In genomic region chr6:70903665-70904452, GRCh38 we compare ENCODE assay signal across 27 cellular contexts. TPM values are rescaled to one million over a fixed set of nuclear protein-coding genes. Genes with fewer than 3 reads are reported as not detected.
DNase-seq lines count a peak whose midpoint lies in the region; ATAC-seq, FAIRE-seq and TF ChIP-seq lines count a peak whose summit lies in the region.
"Had no signal": no experiment of that assay in that cellular context is flagged by ENCODE, and none has a peak within 500 bp of the region (broad histone marks: within the 10 kb centered on the region; RNA-seq: fewer than 3 reads in every experiment).

No MANE protein-coding gene starts in this region.

- TF ChIP-seq POLR2A in HepG2 (IDR thresholded peaks at IDR 0.05; ENCODE audit: insufficient read depth in 1 of 2, low read depth in 2 of 2, low read length in 2 of 2) = no peak
- TF ChIP-seq POLR2A in right lobe of liver (IDR thresholded peaks at IDR 0.05) = no peak
- no peak for TF ChIP-seq POLR2A in IMR-90 (IDR thresholded peaks at IDR 0.05; ENCODE audit: low read depth, low read length)
- no peak for TF ChIP-seq POLR2A in K562 (conservative IDR thresholded peaks at IDR 0.05)

- H4K20me1 ChIP-seq in HepG2 (ENCODE audit: insufficient read depth, low read length) = no peaks in the 10 kb centered on the region
- no peaks in the 10 kb centered on the region for H4K20me1 ChIP-seq in IMR-90 (ENCODE audit: insufficient read depth, low read length)
- H4K20me1 ChIP-seq in K562 (replicated peaks; ENCODE audit: control insufficient read depth, insufficient read depth, low read length) = no peaks in the 10 kb centered on the region
- H4K20me1 ChIP-seq: BLaER1 had no signal

- no peak overlapping the region for H4K91ac ChIP-seq in IMR-90 (ENCODE audit: insufficient read depth, low read depth, low read length)

- H3K56ac ChIP-seq in IMR-90 (ENCODE audit: extremely low read depth, insufficient read depth, low read length) = no peak overlapping the region

- no peak overlapping the region for H3K4ac ChIP-seq in IMR-90 (ENCODE audit: low read depth, low read length)

- H3K9me3 ChIP-seq in HepG2 (ENCODE audit: low read length) (no peaks in the 10 kb centered on the region), right lobe of liver (no peaks in the 10 kb centered on the region), IMR-90 (ENCODE audit: control insufficient read depth, insufficient read depth, low read length) (no peaks in the 10 kb centered on the region), K562 (replicated peaks; ENCODE audit: control insufficient read depth, insufficient read depth, low read depth, low read length) (no peaks in the 10 kb centered on the region)
- H3K9me3 ChIP-seq: BE2C, BLaER1 had no signal

- H2BK120ac ChIP-seq in IMR-90 (ENCODE audit: low read depth, low read length) = no peak overlapping the region

- no peak overlapping the region for H2BK20ac ChIP-seq in IMR-90 (ENCODE audit: low read depth, low read length)

- H2AFZ ChIP-seq in HepG2 (ENCODE audit: low read length) = no peak overlapping the region
- H2AFZ ChIP-seq in IMR-90 (replicated peaks; ENCODE audit: low read length, poor library complexity) = no peak overlapping the region
- no peak overlapping the region for H2AFZ ChIP-seq in K562 (ENCODE audit: low read depth, low read length)

- dilution Hi-C loops in IMR-90 (cut with HindIII; ENCODE audit: low sequenced_read_pairs, unreplicated experiment) = no loop called here

- ATAC-seq in HepG2 (no peak), right lobe of liver (no peak), IMR-90 (ENCODE audit: low read depth) (no peak), K562 (no peak)
- ATAC-seq: GM12878 had no signal

- H3K36me3 ChIP-seq in HepG2 (replicated peaks in 1 of 2; ENCODE audit: control insufficient read depth in 1 of 2, insufficient read depth in 2 of 2, low read length in 2 of 2) (no peaks in the 10 kb centered on the region), right lobe of liver (no peaks in the 10 kb centered on the region), IMR-90 (ENCODE audit: control insufficient read depth, insufficient read depth, low read length) (no peaks in the 10 kb centered on the region), K562 (ENCODE audit: control insufficient read depth, insufficient read depth, low read length) (no peaks in the 10 kb centered on the region)
- H3K36me3 ChIP-seq: BE2C, BLaER1 had no signal

- TF ChIP-seq RAD21 in HepG2 (CRISPR knock-in tag; IDR thresholded peaks at IDR 0.05) (no peak), IMR-90 (IDR thresholded peaks at IDR 0.05; ENCODE audit: low read length) (no peak), K562 (CRISPR knock-in tag; conservative IDR thresholded peaks at IDR 0.05 in 1 of 2, IDR thresholded peaks at IDR 0.05 in 1 of 2) (no peak)

- no peak overlapping the region for H3K23ac ChIP-seq in IMR-90 (ENCODE audit: low read depth, low read length)

- H3K9me1 ChIP-seq in IMR-90 (ENCODE audit: insufficient read depth, low read length) = no peaks in the 10 kb centered on the region
- H3K9me1 ChIP-seq in K562 (ENCODE audit: control insufficient read depth, insufficient read depth, low read length) = no peaks in the 10 kb centered on the region

- H3K18ac ChIP-seq in IMR-90 (ENCODE audit: low read depth, low read length) = no peak overlapping the region

- DNase-seq in HepG2 (ENCODE audit: low spot score) (no peak), right lobe of liver (no peak), IMR-90 (no peak), K562 (ENCODE audit: extremely low read depth in 1 of 4, low spot score in 3 of 4) (peak in 1 of 4 experiments; percentile 12), NCI-H1417 (lab: John Stamatoyannopoulos, UW) (no peak), 8988T (no peak)
- DNase-seq: ACHN; BE2C; C1 segment of cervical spinal cord; CD4-positive, alpha-beta memory T cell; CD4-positive, CD25-positive, alpha-beta regulatory T cell; CD8-positive, alpha-beta memory T cell; COR-L47; DMS 273 treated with DMSO at 0.1 percent for 48 hours; DMS153; DMS53; DMS79; DND-41; EL; GDM1 had no signal

- no peak overlapping the region for H2BK15ac ChIP-seq in IMR-90 (ENCODE audit: low read depth, low read length)

- in situ Hi-C loops in HepG2 (cut with HindIII; ENCODE audit: extremely low pct_ligation_motif_present, low pct_unique_long_range_greater_than_20kb) (no loop called here), IMR-90 (cut with MboI; ENCODE audit: low sequenced_read_pairs) (no loop called here), K562 (cut with MboI) (no loop called here)

- H3K4me3 ChIP-seq in HepG2 (replicated peaks in 1 of 3; ENCODE audit: insufficient read depth in 1 of 3, low read depth in 2 of 3, low read length in 3 of 3) (no peak overlapping the region), right lobe of liver (no peak overlapping the region), IMR-90 (ENCODE audit: insufficient read depth, low read depth, low read length) (no peak overlapping the region), K562 (no peak overlapping the region)
- H3K4me3 ChIP-seq: BLaER1, GM12878 had no signal

- no peaks in the 10 kb centered on the region for H3K4me1 ChIP-seq in HepG2 (ENCODE audit: insufficient read depth, low read length)
- no peaks in the 10 kb centered on the region for H3K4me1 ChIP-seq in right lobe of liver
- H3K4me1 ChIP-seq in IMR-90 (ENCODE audit: control insufficient read depth, insufficient read depth, low read length) = no peaks in the 10 kb centered on the region
- no peaks in the 10 kb centered on the region for H3K4me1 ChIP-seq in K562 (replicated peaks in 1 of 2; ENCODE audit: control insufficient read depth in 2 of 2, insufficient read depth in 2 of 2, low read length in 2 of 2)
- H3K4me1 ChIP-seq: BE2C, BLaER1 had no signal

- H2AK5ac ChIP-seq in IMR-90 (ENCODE audit: low read depth, low read length) = no peak overlapping the region

- 0% methylated on average over 2 of the region's 2 CpGs for WGBS in HepG2 (ENCODE audit: low lambda C conversion rate)
- 21% methylated on average over 2 of the region's 2 CpGs for WGBS in right lobe of liver (ENCODE audit: insufficient coverage, low coverage, low lambda C conversion rate, missing lambda C conversion rate)
- no CpG with 5 or more reads among the region's 2 CpGs for WGBS in IMR-90 (ENCODE audit: extremely low coverage in 2 of 2, insufficient read length in 1 of 2), 2 experiments
- 2% methylated on average over 2 of the region's 2 CpGs for WGBS in K562 (ENCODE audit: insufficient coverage, low coverage, missing lambda C conversion rate)

- H3K4me2 ChIP-seq in HepG2 (ENCODE audit: low read depth, low read length) (no peak overlapping the region), IMR-90 (ENCODE audit: low read depth, low read length) (no peak overlapping the region), K562 (ENCODE audit: insufficient read depth, low read length) (no peak overlapping the region)
- H3K4me2 ChIP-seq: BLaER1 had no signal

- no peaks in the 10 kb centered on the region for H3K79me1 ChIP-seq in IMR-90 (ENCODE audit: low read depth in 1 of 2, low read length in 2 of 2)

- H3K27ac ChIP-seq in HepG2 (ENCODE audit: extremely low read length, insufficient read depth, low read length) = no peak overlapping the region
- H3K27ac ChIP-seq in right lobe of liver = no peak overlapping the region
- H3K27ac ChIP-seq in IMR-90 (ENCODE audit: insufficient read depth, low read length) = no peak overlapping the region
- no peak overlapping the region for H3K27ac ChIP-seq in K562 (ENCODE audit: extremely low read depth, low read depth, low read length)
- H3K27ac ChIP-seq: BLaER1 had no signal

- intact Hi-C loops in HepG2 (cut with micrococcal nuclease; ENCODE audit: unreplicated experiment) (no loop called here), right lobe of liver (cut with DNase I) (no loop called here), IMR-90 (cut with micrococcal nuclease) (no loop called here), K562 (cut with micrococcal nuclease) (no loop called here)

- CTCF ChIA-PET in HepG2 (lab: Yijun Ruan, JAX; ENCODE audit: low intra/inter-chr PET ratio, low total read pairs) (no interaction called here), IMR-90 (lab: Yijun Ruan, JAX) (interaction anchor here (1.0 kb wide), 1 partner anchor 20 kb away, joined by 3 read pairs; no protein-coding TSS in a partner anchor), K562 (lab: Yijun Ruan, JAX; ENCODE audit: low intra/inter-chr PET ratio) (interaction anchor here (0.6 kb wide), 2 partner anchors 32 to 104 kb away, joined by 4 read pairs; no protein-coding TSS in a partner anchor)

- no peaks in the 10 kb centered on the region for H3K79me2 ChIP-seq in HepG2 (ENCODE audit: insufficient read depth, low read length)
- no peaks in the 10 kb centered on the region for H3K79me2 ChIP-seq in K562 (ENCODE audit: control insufficient read depth, insufficient read depth, low read length)

- TF ChIP-seq CTCF in HepG2 (CRISPR knock-in tag; IDR thresholded peaks at IDR 0.05) (no peak), right lobe of liver (IDR thresholded peaks at IDR 0.05) (no peak), IMR-90 (conservative IDR thresholded peaks at IDR 0.05; ENCODE audit: low read depth, low read length) (no peak), K562 (IDR thresholded peaks at IDR 0.05 in 2 of 3, conservative IDR thresholded peaks at IDR 0.05 in 1 of 3; ENCODE audit: insufficient read depth in 2 of 3, low read depth in 1 of 3, low read length in 3 of 3) (no peak)

- TF ChIP-seq EP300 in HepG2 (IDR thresholded peaks at IDR 0.05; ENCODE audit: low read depth in 2 of 2, low read length in 2 of 2) (no peak), HepG2 (CRISPR knock-in tag; IDR thresholded peaks at IDR 0.05; ENCODE audit: borderline replicate concordance) (no peak), K562 (IDR thresholded peaks at IDR 0.05; ENCODE audit: low read length) (no peak)

- H3K27me3 ChIP-seq in HepG2 (ENCODE audit: control insufficient read depth in 1 of 2, insufficient read depth in 2 of 2, low read length in 2 of 2) = no peaks in the 10 kb centered on the region
- no peaks in the 10 kb centered on the region for H3K27me3 ChIP-seq in right lobe of liver
- no peaks in the 10 kb centered on the region for H3K27me3 ChIP-seq in IMR-90 (ENCODE audit: control insufficient read depth, insufficient read depth, low read length)
- H3K27me3 ChIP-seq in K562 (ENCODE audit: control insufficient read depth in 2 of 2, insufficient read depth in 2 of 2, low read length in 2 of 2) = peaks cover 0 to 4% of the 10 kb centered on the region in 2 experiments; a peak in 2 of 5 replicates
- H3K27me3 ChIP-seq: BE2C, BLaER1 had no signal

- POLR2A ChIA-PET in HepG2 (lab: Yijun Ruan, JAX) = no interaction called here
- POLR2A ChIA-PET in IMR-90 (lab: Charles Lee; ENCODE audit: unreplicated experiment) = no interaction called here
- POLR2A ChIA-PET in K562 (lab: Yijun Ruan, JAX) = no interaction called here

- H2BK5ac ChIP-seq in IMR-90 (ENCODE audit: low read depth, low read length, poor library complexity, severe bottlenecking) = no peak overlapping the region

- no peak overlapping the region for H4K8ac ChIP-seq in IMR-90 (ENCODE audit: low read depth in 2 of 2, low read length in 2 of 2)

- BruUV-seq in HepG2 (replicated peaks; lab: Mats Ljungman, UMichigan) (no TSS peak), IMR-90 (replicated peaks; lab: Mats Ljungman, UMichigan) (no TSS peak), K562 (replicated peaks; lab: Mats Ljungman, UMichigan) (no TSS peak)

- H4K5ac ChIP-seq in IMR-90 (ENCODE audit: low read depth, low read length) = no peak overlapping the region

- H3K9ac ChIP-seq in HepG2 (ENCODE audit: insufficient read depth, low read depth, low read length) = no peak overlapping the region
- no peak overlapping the region for H3K9ac ChIP-seq in IMR-90 (ENCODE audit: low read depth, low read length)
- H3K9ac ChIP-seq in K562 (ENCODE audit: insufficient read depth in 1 of 2, low read depth in 2 of 2, low read length in 2 of 2) = no peak overlapping the region
- H3K9ac ChIP-seq: BLaER1 had no signal

- H2AK9ac ChIP-seq in IMR-90 (replicated peaks; ENCODE audit: low read depth, low read length, poor library complexity) = no peak overlapping the region

- FAIRE-seq in HepG2 (lab: Jason Lieb, UNC) (no peak), K562 (lab: Jason Lieb, UNC) (no peak)
- FAIRE-seq: GM12892, GM18507, GM19239 had no signal

- no peak overlapping the region for H3K14ac ChIP-seq in IMR-90 (replicated peaks; ENCODE audit: low read depth, low read length)

RNA-seq across cellular contexts. Expression of gene B3GAT2, which starts 53.0 kb away (rescaled TPM):
- total RNA-seq in HepG2 (2016; rRNA removed; fragmentation: Illumina TruSeq; extraction: Trizol) = 0.02 TPM in 1 of 2 replicates, not detected in the other
- not detected in 2 replicates for total RNA-seq in HepG2 (2016; cell fraction: cytosol; rRNA removed; fragmentation: Illumina TruSeq; extraction: Trizol; ENCODE audit: low read depth)
- total RNA-seq in HepG2 (2016; cell fraction: insoluble cytoplasmic fraction; rRNA removed; fragmentation: Illumina TruSeq; extraction: Trizol) = 0.02 TPM in 1 of 2 replicates, not detected in the other
- total RNA-seq in HepG2 (2016; cell fraction: membrane; rRNA removed; fragmentation: Illumina TruSeq; extraction: Trizol) = not detected in 2 replicates
- total RNA-seq in HepG2 (2016; cell fraction: nucleus; rRNA removed; fragmentation: Illumina TruSeq; extraction: Trizol) = 0.06 TPM in 1 of 2 replicates, not detected in the other
- polyA plus RNA-seq in HepG2 (2011; rRNA removed) = 0.01 TPM in 2 replicates
- polyA plus RNA-seq in HepG2 (2011; cell fraction: cytosol; rRNA removed) = not detected in 2 replicates
- not detected in 2 replicates for polyA plus RNA-seq in HepG2 (2011; cell fraction: nucleus; rRNA removed)
- 0.17 and 0.19 TPM in 2 replicates for polyA plus RNA-seq in HepG2 (2012)
- polyA plus RNA-seq in HepG2 (2016; cell fraction: cytosol; fragmentation: Illumina TruSeq; extraction: Trizol; ENCODE audit: low read depth) = 0.02 TPM in 1 of 2 replicates, not detected in the other
- polyA plus RNA-seq in HepG2 (2016; cell fraction: insoluble cytoplasmic fraction; fragmentation: Illumina TruSeq; extraction: Trizol; ENCODE audit: low read depth) = 0.05 and 0.07 TPM in 2 replicates
- not detected in 2 replicates for polyA plus RNA-seq in HepG2 (2016; cell fraction: membrane; fragmentation: Illumina TruSeq; extraction: Trizol; ENCODE audit: low read depth)
- not detected in 2 replicates for polyA plus RNA-seq in HepG2 (2016; cell fraction: nucleus; fragmentation: Illumina TruSeq; extraction: Trizol; ENCODE audit: insufficient read depth, low read depth)
- polyA minus RNA-seq in HepG2 (2011; rRNA and poly(A)+ RNA removed; ENCODE audit: low replicate concordance) = 0.12 TPM in 1 of 2 replicates, not detected in the other
- polyA minus RNA-seq in HepG2 (2011; cell fraction: cytosol; rRNA and poly(A)+ RNA removed) = not detected in 2 replicates
- polyA minus RNA-seq in HepG2 (2011; cell fraction: nucleus; rRNA and poly(A)+ RNA removed) = 0.13 TPM in 1 of 2 replicates, not detected in the other
- under 1 TPM in 1 of 6 experiments, not detected in 5; 0.04 TPM for total RNA-seq in right lobe of liver
- not detected in 2 replicates for total RNA-seq in IMR-90 (2012; rRNA removed)
- polyA plus RNA-seq in IMR-90 (2012; rRNA removed) = 0.02 and 0.03 TPM in 2 replicates
- polyA plus RNA-seq in IMR-90 (2012; cell fraction: cytosol; rRNA removed) = not detected in 2 replicates
- polyA plus RNA-seq in IMR-90 (2012; cell fraction: nucleus; rRNA removed; ENCODE audit: low replicate concordance) = not detected in 2 replicates
- total RNA-seq in K562 (2011; cell fraction: chromatin; rRNA removed; ENCODE audit: low replicate concordance) = not detected in 2 replicates
- not detected in 2 replicates for total RNA-seq in K562 (2011; cell fraction: nucleolus; rRNA removed)
- total RNA-seq in K562 (2011; cell fraction: nucleoplasm; rRNA removed) = not detected in 2 replicates
- not detected in 2 replicates for total RNA-seq in K562 (2014; rRNA removed)
- total RNA-seq in K562 (2014; rRNA removed; fragmentation: Illumina TruSeq; extraction: Trizol) = 0.03 and 0.04 TPM in 2 replicates
- not detected in 2 replicates for total RNA-seq in K562 (2015; rRNA removed; fragmentation: Illumina TruSeq; extraction: Trizol)
- not detected in 2 replicates for total RNA-seq in K562 (2021)
- 0.01 and 0.04 TPM in 2 replicates for polyA plus RNA-seq in K562 (2011; rRNA removed)
- not detected in 2 replicates for polyA plus RNA-seq in K562 (2011; cell fraction: cytosol; rRNA removed)
- polyA plus RNA-seq in K562 (2011; cell fraction: nucleus; rRNA removed) = 0.03 and 0.04 TPM in 2 replicates
- 0.08 and 0.33 TPM in 2 replicates for polyA plus RNA-seq in K562 (2012)
- polyA plus RNA-seq in K562 (2014; fragmentation: Illumina TruSeq; extraction: Trizol) = 0.01 TPM in 1 of 2 replicates, not detected in the other
- under 1 TPM; 0.32 to 0.43 TPM for polyA plus RNA-seq in K562 (2014; fragmentation: Nextera tagmentation; extraction: Ambion mirVana)
- not detected in 2 replicates for polyA plus RNA-seq in K562 (2014; rRNA removed)
- polyA minus RNA-seq in K562 (2011; rRNA and poly(A)+ RNA removed) = 0.04 TPM in 1 of 2 replicates, not detected in the other
- polyA minus RNA-seq in K562 (2011; cell fraction: cytosol; rRNA and poly(A)+ RNA removed) = not detected in 2 replicates
- polyA minus RNA-seq in K562 (2011; cell fraction: nucleus; rRNA and poly(A)+ RNA removed) = not detected in 2 replicates
- total RNA-seq: A172; A673; CD4-positive, alpha-beta memory T cell; CD4-positive, CD25-positive, alpha-beta regulatory T cell; CD8-positive, alpha-beta memory T cell; GM12878 had no signal

Comparison
In these comparisons a context has a peak if more than half of its experiments do, and no peak if none do; other contexts are left out.
1. Of the 241 proteins assayed by ChIP-seq in both HepG2 and K562: peak only in HepG2: MAFK; only in K562: MAFG and NFE2L1; in both: MAFF; in neither: 235; mixed calls (peak in some experiments, not most) for 2.